In the genomic region with DNA sequence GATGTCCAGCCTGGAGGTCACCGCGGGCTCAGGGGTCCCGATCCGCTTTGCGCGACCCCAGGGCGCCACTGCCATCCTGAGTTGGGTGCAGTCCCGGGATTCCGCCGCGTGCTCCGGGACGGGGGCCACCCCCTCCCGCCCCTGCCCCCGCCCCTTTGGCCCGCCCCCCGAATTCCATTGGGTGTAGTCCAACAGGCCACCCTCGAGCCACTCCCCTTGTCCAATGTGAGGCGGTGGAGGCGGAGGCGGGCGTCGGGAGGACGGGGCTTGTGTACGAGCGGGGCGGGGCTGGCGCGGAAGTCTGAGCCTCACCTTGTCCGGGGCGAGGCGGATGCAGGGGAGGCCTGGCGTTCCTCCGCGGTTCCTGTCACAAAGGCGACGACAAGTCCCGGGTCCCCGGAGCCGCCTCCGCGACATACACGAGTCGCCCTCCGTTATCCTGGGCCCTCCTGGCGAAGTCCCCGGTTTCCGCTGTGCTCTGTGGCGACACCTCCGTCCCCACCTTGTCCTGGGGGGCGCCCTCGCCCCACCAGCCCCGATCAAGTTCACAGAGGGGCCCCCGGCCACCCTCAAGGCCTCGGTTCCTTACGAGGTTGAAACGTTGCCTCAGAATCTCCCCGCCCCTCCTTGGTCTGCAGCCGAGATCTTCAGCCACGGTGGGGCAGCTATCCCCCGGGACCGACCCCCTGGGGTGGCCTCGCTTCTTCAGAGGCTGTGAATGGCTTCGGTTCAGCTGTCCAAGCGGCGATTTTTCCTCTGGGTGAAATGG, we compare ENCODE assay signal across 1 cellular context.
TF ChIP-seq lines count a peak whose summit lies in the region.

No MANE protein-coding gene starts in this region.

TF ChIP-seq in HepG2, 621 proteins besides CTCF, POLR2A, EP300 and RAD21 (continued from another document and continues in another):
- peak; percentile 16; the same call in 1 of the 2 replicates for TF ChIP-seq ZNF768 (CRISPR knock-in tag; IDR thresholded peaks at IDR 0.05)
- no peak for TF ChIP-seq ZSCAN20 (CRISPR knock-in tag; IDR thresholded peaks at IDR 0.05; ENCODE audit: borderline replicate concordance)
- TF ChIP-seq NR3C1 (CRISPR knock-in tag; IDR thresholded peaks at IDR 0.05): no peak
- TF ChIP-seq MAZ (IDR thresholded peaks at IDR 0.05; ENCODE audit: borderline replicate concordance, low read depth, low read length): peak; percentile 67; the same call in 1 of the 2 replicates
- no peak for TF ChIP-seq MAZ (CRISPR knock-in tag; IDR thresholded peaks at IDR 0.05; ENCODE audit: low read depth)
- peak; percentile 60; the same call in 2 of the 3 replicates for TF ChIP-seq MXI1 (IDR thresholded peaks at IDR 0.05; ENCODE audit: borderline replicate concordance, low read depth, low read length)
- no peak for TF ChIP-seq WIZ (CRISPR knock-in tag; IDR thresholded peaks at IDR 0.05)
- no peak; the same call in 1 of the 2 replicates for TF ChIP-seq NFE2L1 (CRISPR knock-in tag; IDR thresholded peaks at IDR 0.05; ENCODE audit: borderline replicate concordance)
- no peak for TF ChIP-seq ZSCAN12 (CRISPR knock-in tag; IDR thresholded peaks at IDR 0.05)
- TF ChIP-seq, protein P1, sequence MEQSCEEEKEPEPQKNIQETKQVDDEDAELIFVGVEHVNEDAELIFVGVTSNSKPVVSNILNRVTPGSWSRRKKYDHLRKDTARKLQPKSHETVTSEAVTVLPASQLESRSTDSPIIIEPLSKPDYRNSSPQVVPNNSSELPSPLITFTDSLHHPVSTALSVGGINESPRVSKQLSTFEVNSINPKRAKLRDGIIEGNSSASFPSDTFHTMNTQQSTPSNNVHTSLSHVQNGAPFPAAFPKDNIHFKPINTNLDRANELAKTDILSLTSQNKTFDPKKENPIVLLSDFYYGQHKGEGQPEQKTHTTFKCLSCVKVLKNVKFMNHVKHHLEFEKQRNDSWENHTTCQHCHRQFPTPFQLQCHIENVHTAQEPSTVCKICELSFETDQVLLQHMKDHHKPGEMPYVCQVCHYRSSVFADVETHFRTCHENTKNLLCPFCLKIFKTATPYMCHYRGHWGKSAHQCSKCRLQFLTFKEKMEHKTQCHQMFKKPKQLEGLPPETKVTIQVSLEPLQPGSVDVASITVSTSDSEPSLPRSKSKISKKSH (CRISPR knock-in tag; IDR thresholded peaks at IDR 0.05; ENCODE audit: borderline replicate concordance): peak; percentile 63; the same call in 1 of the 2 replicates
- no peak for TF ChIP-seq CBX2 (IDR thresholded peaks at IDR 0.05; ENCODE audit: low read depth, low read length)
- TF ChIP-seq CBX2 (CRISPR knock-in tag; IDR thresholded peaks at IDR 0.05; ENCODE audit: low read depth): no peak
- no peak for TF ChIP-seq ZNF383 (CRISPR knock-in tag; IDR thresholded peaks at IDR 0.05; ENCODE audit: borderline replicate concordance)
- TF ChIP-seq ZNF605 (CRISPR knock-in tag; IDR thresholded peaks at IDR 0.05): peak; percentile 92
- TF ChIP-seq, protein P2, sequence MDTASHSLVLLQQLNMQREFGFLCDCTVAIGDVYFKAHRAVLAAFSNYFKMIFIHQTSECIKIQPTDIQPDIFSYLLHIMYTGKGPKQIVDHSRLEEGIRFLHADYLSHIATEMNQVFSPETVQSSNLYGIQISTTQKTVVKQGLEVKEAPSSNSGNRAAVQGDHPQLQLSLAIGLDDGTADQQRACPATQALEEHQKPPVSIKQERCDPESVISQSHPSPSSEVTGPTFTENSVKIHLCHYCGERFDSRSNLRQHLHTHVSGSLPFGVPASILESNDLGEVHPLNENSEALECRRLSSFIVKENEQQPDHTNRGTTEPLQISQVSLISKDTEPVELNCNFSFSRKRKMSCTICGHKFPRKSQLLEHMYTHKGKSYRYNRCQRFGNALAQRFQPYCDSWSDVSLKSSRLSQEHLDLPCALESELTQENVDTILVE (CRISPR knock-in tag; IDR thresholded peaks at IDR 0.05): no peak
- no peak for TF ChIP-seq HHEX (CRISPR knock-in tag; IDR thresholded peaks at IDR 0.05)
- peak; percentile 30; the same call in 1 of the 2 replicates for TF ChIP-seq ZNF333 (CRISPR knock-in tag; IDR thresholded peaks at IDR 0.05; ENCODE audit: borderline replicate concordance)
- TF ChIP-seq, protein P3, sequence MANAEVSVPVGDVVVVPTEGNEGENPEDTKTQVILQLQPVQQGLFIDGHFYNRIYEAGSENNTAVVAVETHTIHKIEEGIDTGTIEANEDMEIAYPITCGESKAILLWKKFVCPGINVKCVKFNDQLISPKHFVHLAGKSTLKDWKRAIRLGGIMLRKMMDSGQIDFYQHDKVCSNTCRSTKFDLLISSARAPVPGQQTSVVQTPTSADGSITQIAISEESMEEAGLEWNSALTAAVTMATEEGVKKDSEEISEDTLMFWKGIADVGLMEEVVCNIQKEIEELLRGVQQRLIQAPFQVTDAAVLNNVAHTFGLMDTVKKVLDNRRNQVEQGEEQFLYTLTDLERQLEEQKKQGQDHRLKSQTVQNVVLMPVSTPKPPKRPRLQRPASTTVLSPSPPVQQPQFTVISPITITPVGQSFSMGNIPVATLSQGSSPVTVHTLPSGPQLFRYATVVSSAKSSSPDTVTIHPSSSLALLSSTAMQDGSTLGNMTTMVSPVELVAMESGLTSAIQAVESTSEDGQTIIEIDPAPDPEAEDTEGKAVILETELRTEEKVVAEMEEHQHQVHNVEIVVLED (CRISPR knock-in tag; IDR thresholded peaks at IDR 0.05; ENCODE audit: borderline replicate concordance): 0 out of 2 replicates have a peak, but pooled peaks have one; percentile 21
- TF ChIP-seq NFATC3 (CRISPR knock-in tag; IDR thresholded peaks at IDR 0.05): no peak
- no peak for TF ChIP-seq SOX5 (CRISPR knock-in tag; IDR thresholded peaks at IDR 0.05; ENCODE audit: borderline replicate concordance)
- peak; percentile 25; the same call in 1 of the 2 replicates for TF ChIP-seq CREM (IDR thresholded peaks at IDR 0.05)
- TF ChIP-seq CREM (CRISPR knock-in tag; IDR thresholded peaks at IDR 0.05): no peak
- TF ChIP-seq ZNF3 (CRISPR knock-in tag; IDR thresholded peaks at IDR 0.05): no peak
- TF ChIP-seq THYN1 (CRISPR knock-in tag; IDR thresholded peaks at IDR 0.05; ENCODE audit: borderline replicate concordance, low read depth): no peak
- TF ChIP-seq PCBP2 (optimal IDR thresholded peaks at IDR 0.05; ENCODE audit: low read depth, low read length, poor library complexity, severe bottlenecking): no peak
- no peak for TF ChIP-seq SUZ12 (IDR thresholded peaks at IDR 0.05; ENCODE audit: low read depth, low read length)
- TF ChIP-seq, protein P4, sequence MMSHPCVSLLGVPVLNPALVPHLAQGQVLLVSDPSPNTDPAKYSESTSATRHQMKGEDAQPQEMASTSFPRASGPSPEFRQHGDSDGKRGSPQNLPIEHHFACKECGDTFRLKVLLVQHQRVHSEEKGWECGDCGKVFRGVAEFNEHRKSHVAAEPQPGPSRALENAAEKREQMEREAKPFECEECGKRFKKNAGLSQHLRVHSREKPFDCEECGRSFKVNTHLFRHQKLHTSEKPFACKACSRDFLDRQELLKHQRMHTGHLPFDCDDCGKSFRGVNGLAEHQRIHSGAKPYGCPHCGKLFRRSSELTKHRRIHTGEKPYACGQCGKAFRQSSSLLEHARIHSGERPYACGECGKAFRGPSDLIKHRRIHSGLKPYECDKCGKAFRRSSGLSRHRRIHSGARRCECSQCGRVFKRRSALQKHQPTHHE (CRISPR knock-in tag; IDR thresholded peaks at IDR 0.05; ENCODE audit: borderline replicate concordance): 0 out of 2 replicates have a peak, but pooled peaks have one; percentile 46
- 0 out of 2 replicates have a peak, but pooled peaks have one; percentile 52 for TF ChIP-seq ZNF337 (CRISPR knock-in tag; IDR thresholded peaks at IDR 0.05; ENCODE audit: borderline replicate concordance, low read depth)
- TF ChIP-seq, protein P5, sequence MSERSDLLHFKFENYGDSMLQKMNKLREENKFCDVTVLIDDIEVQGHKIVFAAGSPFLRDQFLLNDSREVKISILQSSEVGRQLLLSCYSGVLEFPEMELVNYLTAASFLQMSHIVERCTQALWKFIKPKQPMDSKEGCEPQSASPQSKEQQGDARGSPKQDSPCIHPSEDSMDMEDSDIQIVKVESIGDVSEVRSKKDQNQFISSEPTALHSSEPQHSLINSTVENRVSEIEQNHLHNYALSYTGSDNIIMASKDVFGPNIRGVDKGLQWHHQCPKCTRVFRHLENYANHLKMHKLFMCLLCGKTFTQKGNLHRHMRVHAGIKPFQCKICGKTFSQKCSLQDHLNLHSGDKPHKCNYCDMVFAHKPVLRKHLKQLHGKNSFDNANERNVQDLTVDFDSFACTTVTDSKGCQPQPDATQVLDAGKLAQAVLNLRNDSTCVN (CRISPR knock-in tag; IDR thresholded peaks at IDR 0.05; ENCODE audit: borderline replicate concordance): no peak
- TF ChIP-seq ZFP90 (CRISPR knock-in tag; IDR thresholded peaks at IDR 0.05; ENCODE audit: borderline replicate concordance): no peak
- TF ChIP-seq NFKB2 (CRISPR knock-in tag; IDR thresholded peaks at IDR 0.05; ENCODE audit: borderline replicate concordance): 0 out of 2 replicates have a peak, but pooled peaks have one; percentile 32
- no peak for TF ChIP-seq TCF12 (IDR thresholded peaks at IDR 0.05)
- peak; percentile 49; the same call in 1 of the 2 replicates for TF ChIP-seq TCF12 (CRISPR knock-in tag; IDR thresholded peaks at IDR 0.05)
- TF ChIP-seq ZC3H13 (CRISPR knock-in tag; IDR thresholded peaks at IDR 0.05): no peak
- TF ChIP-seq ZNF557 (CRISPR knock-in tag; IDR thresholded peaks at IDR 0.05): no peak
- peak; percentile 40; the same call in 1 of the 2 replicates for TF ChIP-seq ZNF441 (CRISPR knock-in tag; IDR thresholded peaks at IDR 0.05; ENCODE audit: borderline replicate concordance)
- TF ChIP-seq ZBTB1 (CRISPR knock-in tag; IDR thresholded peaks at IDR 0.05; ENCODE audit: borderline replicate concordance): no peak
- TF ChIP-seq GTF2F1 (IDR thresholded peaks at IDR 0.05; ENCODE audit: low read length): no peak
- TF ChIP-seq, protein P6, sequence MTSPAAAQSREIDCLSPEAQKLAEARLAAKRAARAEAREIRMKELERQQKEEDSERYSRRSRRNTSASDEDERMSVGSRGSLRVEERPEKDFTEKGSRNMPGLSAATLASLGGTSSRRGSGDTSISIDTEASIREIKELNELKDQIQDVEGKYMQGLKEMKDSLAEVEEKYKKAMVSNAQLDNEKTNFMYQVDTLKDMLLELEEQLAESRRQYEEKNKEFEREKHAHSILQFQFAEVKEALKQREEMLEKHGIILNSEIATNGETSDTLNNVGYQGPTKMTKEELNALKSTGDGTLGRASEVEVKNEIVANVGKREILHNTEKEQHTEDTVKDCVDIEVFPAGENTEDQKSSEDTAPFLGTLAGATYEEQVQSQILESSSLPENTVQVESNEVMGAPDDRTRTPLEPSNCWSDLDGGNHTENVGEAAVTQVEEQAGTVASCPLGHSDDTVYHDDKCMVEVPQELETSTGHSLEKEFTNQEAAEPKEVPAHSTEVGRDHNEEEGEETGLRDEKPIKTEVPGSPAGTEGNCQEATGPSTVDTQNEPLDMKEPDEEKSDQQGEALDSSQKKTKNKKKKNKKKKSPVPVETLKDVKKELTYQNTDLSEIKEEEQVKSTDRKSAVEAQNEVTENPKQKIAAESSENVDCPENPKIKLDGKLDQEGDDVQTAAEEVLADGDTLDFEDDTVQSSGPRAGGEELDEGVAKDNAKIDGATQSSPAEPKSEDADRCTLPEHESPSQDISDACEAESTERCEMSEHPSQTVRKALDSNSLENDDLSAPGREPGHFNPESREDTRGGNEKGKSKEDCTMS (CRISPR knock-in tag; conservative IDR thresholded peaks at IDR 0.05): no peak
- TF ChIP-seq, protein P7, sequence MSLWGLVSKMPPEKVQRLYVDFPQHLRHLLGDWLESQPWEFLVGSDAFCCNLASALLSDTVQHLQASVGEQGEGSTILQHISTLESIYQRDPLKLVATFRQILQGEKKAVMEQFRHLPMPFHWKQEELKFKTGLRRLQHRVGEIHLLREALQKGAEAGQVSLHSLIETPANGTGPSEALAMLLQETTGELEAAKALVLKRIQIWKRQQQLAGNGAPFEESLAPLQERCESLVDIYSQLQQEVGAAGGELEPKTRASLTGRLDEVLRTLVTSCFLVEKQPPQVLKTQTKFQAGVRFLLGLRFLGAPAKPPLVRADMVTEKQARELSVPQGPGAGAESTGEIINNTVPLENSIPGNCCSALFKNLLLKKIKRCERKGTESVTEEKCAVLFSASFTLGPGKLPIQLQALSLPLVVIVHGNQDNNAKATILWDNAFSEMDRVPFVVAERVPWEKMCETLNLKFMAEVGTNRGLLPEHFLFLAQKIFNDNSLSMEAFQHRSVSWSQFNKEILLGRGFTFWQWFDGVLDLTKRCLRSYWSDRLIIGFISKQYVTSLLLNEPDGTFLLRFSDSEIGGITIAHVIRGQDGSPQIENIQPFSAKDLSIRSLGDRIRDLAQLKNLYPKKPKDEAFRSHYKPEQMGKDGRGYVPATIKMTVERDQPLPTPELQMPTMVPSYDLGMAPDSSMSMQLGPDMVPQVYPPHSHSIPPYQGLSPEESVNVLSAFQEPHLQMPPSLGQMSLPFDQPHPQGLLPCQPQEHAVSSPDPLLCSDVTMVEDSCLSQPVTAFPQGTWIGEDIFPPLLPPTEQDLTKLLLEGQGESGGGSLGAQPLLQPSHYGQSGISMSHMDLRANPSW (CRISPR knock-in tag; IDR thresholded peaks at IDR 0.05; ENCODE audit: borderline replicate concordance): no peak
- no peak for TF ChIP-seq RFXANK (CRISPR knock-in tag; IDR thresholded peaks at IDR 0.05)
- TF ChIP-seq RCOR2 (CRISPR knock-in tag; IDR thresholded peaks at IDR 0.05): no peak
- no peak for TF ChIP-seq ASH2L (IDR thresholded peaks at IDR 0.05; ENCODE audit: insufficient read length, low read depth, low read length)
- peak; percentile 50; the same call in 1 of the 2 replicates for TF ChIP-seq DMAP1 (CRISPR knock-in tag; IDR thresholded peaks at IDR 0.05)
- TF ChIP-seq ELF1 (CRISPR knock-in tag; IDR thresholded peaks at IDR 0.05): no peak; the same call in 1 of the 2 replicates
- TF ChIP-seq ZNF747 (CRISPR knock-in tag; IDR thresholded peaks at IDR 0.05; ENCODE audit: borderline replicate concordance): 0 out of 2 replicates have a peak, but pooled peaks have one; percentile 60
- no peak for TF ChIP-seq CEBPB (IDR thresholded peaks at IDR 0.05; ENCODE audit: borderline replicate concordance, low read depth, low read length)
- no peak for TF ChIP-seq MIXL1 (CRISPR knock-in tag; IDR thresholded peaks at IDR 0.05)
- no peak for TF ChIP-seq ATM (IDR thresholded peaks at IDR 0.05; ENCODE audit: borderline replicate concordance)
- peak; percentile 59 for TF ChIP-seq YY1 (IDR thresholded peaks at IDR 0.05; ENCODE audit: insufficient read depth, insufficient replicate concordance, low read depth, low read length)
- TF ChIP-seq, protein P8, sequence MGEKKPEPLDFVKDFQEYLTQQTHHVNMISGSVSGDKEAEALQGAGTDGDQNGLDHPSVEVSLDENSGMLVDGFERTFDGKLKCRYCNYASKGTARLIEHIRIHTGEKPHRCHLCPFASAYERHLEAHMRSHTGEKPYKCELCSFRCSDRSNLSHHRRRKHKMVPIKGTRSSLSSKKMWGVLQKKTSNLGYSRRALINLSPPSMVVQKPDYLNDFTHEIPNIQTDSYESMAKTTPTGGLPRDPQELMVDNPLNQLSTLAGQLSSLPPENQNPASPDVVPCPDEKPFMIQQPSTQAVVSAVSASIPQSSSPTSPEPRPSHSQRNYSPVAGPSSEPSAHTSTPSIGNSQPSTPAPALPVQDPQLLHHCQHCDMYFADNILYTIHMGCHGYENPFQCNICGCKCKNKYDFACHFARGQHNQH (CRISPR knock-in tag; IDR thresholded peaks at IDR 0.05): no peak
- TF ChIP-seq KMT2A (CRISPR knock-in tag; IDR thresholded peaks at IDR 0.05): 0 out of 2 replicates have a peak, but pooled peaks have one; percentile 63
- peak; percentile 16; the same call in 1 of the 2 replicates for TF ChIP-seq ZNF570 (CRISPR knock-in tag; IDR thresholded peaks at IDR 0.05; ENCODE audit: borderline replicate concordance)
- TF ChIP-seq ZNF10 (CRISPR knock-in tag; IDR thresholded peaks at IDR 0.05; ENCODE audit: borderline replicate concordance, low read depth): no peak
- TF ChIP-seq BRD4 (CRISPR knock-in tag; IDR thresholded peaks at IDR 0.05): no peak
- TF ChIP-seq ZNF674 (CRISPR knock-in tag; IDR thresholded peaks at IDR 0.05; ENCODE audit: low read depth): 0 out of 2 replicates have a peak, but pooled peaks have one; percentile 44
- TF ChIP-seq HDAC1 (CRISPR knock-in tag; IDR thresholded peaks at IDR 0.05): peak; percentile 32
